ENCODE assay signal across 28 cellular contexts in the genomic region with DNA sequence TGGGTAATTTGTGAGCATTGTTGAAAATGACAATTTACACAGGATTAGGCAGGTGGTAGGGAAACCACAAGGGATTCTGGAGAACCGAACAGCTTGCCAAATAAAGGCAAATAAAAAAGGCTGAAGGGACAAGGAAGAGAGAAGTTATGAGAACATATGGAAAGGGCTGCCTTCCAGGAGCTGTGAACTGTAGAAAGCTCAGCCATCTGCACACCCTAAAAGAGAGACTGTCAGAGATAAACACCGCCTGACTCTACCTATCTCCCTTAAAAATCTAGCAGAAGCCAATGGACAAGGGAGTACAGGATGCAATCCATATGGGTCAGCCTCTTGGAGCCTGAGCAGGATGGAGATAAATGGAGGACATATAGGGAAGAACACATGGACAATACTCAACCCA. TPM values are rescaled to one million over a fixed set of nuclear protein-coding genes. Genes with fewer than 3 reads are reported as not detected.
DNase-seq lines count a peak whose midpoint lies in the region; ATAC-seq, FAIRE-seq and TF ChIP-seq lines count a peak whose summit lies in the region.
"Had no signal": no experiment of that assay in that cellular context is flagged by ENCODE, and none has a peak within 500 bp of the region (broad histone marks: within the 10 kb centered on the region; RNA-seq: fewer than 3 reads in every experiment).

No MANE protein-coding gene starts in this region.

- no peak for FAIRE-seq in HTR-8/SVneo (lab: Jason Lieb, UNC)
- FAIRE-seq: GM18507 had no signal

- peak; percentile 96 for DNase-seq in DMS 273 (lab: John Stamatoyannopoulos, UW; ENCODE audit: unreplicated experiment)
- peak; percentile 65 for DNase-seq in LNCaP clone FGC (ENCODE audit: low read depth)
- DNase-seq in NCI-H446 treated with DMSO at 0.1 percent for 48 hours (lab: John Stamatoyannopoulos, UW) = peak; percentile 51
- DNase-seq in inferior parietal cortex (ENCODE audit: extremely low spot score) = peak; percentile 15
- no peak for DNase-seq in HTR-8/SVneo (ENCODE audit: insufficient read length, low spot score)
- no peak for DNase-seq in activated T-helper 2 cell treated with anti-CD3 and anti-CD28 coated beads, Interferon-gamma antibody, Interleukin-2, Interleukin-4, amounts not matched to agents 10 μg/mL and 5 μg/mL and 100 μg/mL, durations not matched to agents 14 hours and 24 hours and 36 hours (ENCODE audit: low spot score)
- DNase-seq: Caco-2; CD8-positive, alpha-beta T cell; DMS153; DND-41; H9; NCI-H1048; NCI-H1417; NCI-H187; NCI-H2081 treated with DMSO at 0.1 percent for 48 hours; NCI-H510A; NCI-H774; SHP77; T-helper 9 cell had no signal

- no peak overlapping the region for H3K4me3 ChIP-seq in LNCaP clone FGC (ENCODE audit: low read depth, low read length)
- H3K4me3 ChIP-seq: GM23338 had no signal

- H3K27me3 Mint-ChIP-seq in activated T-helper 2 cell treated with anti-CD3 and anti-CD28 coated beads, Interferon-gamma antibody, Interleukin-2, Interleukin-4, amounts not matched to agents 10 μg/mL and 5 μg/mL and 100 μg/mL, durations not matched to agents 14 hours and 24 hours and 36 hours (ENCODE audit: low read depth) = no peaks in the 10 kb centered on the region

- H3K9me3 Mint-ChIP-seq in activated T-helper 2 cell treated with anti-CD3 and anti-CD28 coated beads, Interferon-gamma antibody, Interleukin-2, Interleukin-4, amounts not matched to agents 10 μg/mL and 5 μg/mL and 100 μg/mL, durations not matched to agents 14 hours and 24 hours and 36 hours = peaks cover 8% of the 10 kb centered on the region
- H3K9me3 Mint-ChIP-seq: GM23338, H9 had no signal

- no peak overlapping the region for H3K27ac Mint-ChIP-seq in activated T-helper 2 cell treated with anti-CD3 and anti-CD28 coated beads, Interferon-gamma antibody, Interleukin-2, Interleukin-4, amounts not matched to agents 10 μg/mL and 5 μg/mL and 100 μg/mL, durations not matched to agents 14 hours and 24 hours and 36 hours
- H3K27ac Mint-ChIP-seq: CD8-positive, alpha-beta T cell; GM23338; H9; IgD-negative memory B cell; T-helper 1 cell treated with Interleukin-12 subunit alpha and Interleukin-12 subunit beta and Interleukin-4 antibody, amounts not matched to agents 30 μg/mL and 1 μg/mL, for 36 hours had no signal

- intact Hi-C loops in activated T-helper 2 cell treated with anti-CD3 and anti-CD28 coated beads, Interferon-gamma antibody, Interleukin-2, Interleukin-4, amounts not matched to agents 10 μg/mL and 5 μg/mL and 100 μg/mL, durations not matched to agents 14 hours and 24 hours and 36 hours (cut with micrococcal nuclease) = loop anchor here (5.0 kb wide), 1 partner anchor 57 kb away; no protein-coding TSS in a partner anchor

- peaks cover 2% of the 10 kb centered on the region for H3K36me3 Mint-ChIP-seq in activated T-helper 2 cell treated with anti-CD3 and anti-CD28 coated beads, Interferon-gamma antibody, Interleukin-2, Interleukin-4, amounts not matched to agents 10 μg/mL and 5 μg/mL and 100 μg/mL, durations not matched to agents 14 hours and 24 hours and 36 hours (ENCODE audit: low read depth)
- H3K36me3 Mint-ChIP-seq: CD8-positive, alpha-beta T cell; IgD-negative memory B cell had no signal

- TF ChIP-seq CTCF in LNCaP clone FGC (IDR thresholded peaks at IDR 0.05; ENCODE audit: control insufficient read depth, extremely low read depth, insufficient read depth) = no peak

- peaks cover 4% of the 10 kb centered on the region for H3K4me1 Mint-ChIP-seq in activated T-helper 2 cell treated with anti-CD3 and anti-CD28 coated beads, Interferon-gamma antibody, Interleukin-2, Interleukin-4, amounts not matched to agents 10 μg/mL and 5 μg/mL and 100 μg/mL, durations not matched to agents 14 hours and 24 hours and 36 hours (ENCODE audit: low read depth)
- H3K4me1 Mint-ChIP-seq: IgD-negative memory B cell had no signal

- H3K4me3 Mint-ChIP-seq in activated T-helper 2 cell treated with anti-CD3 and anti-CD28 coated beads, Interferon-gamma antibody, Interleukin-2, Interleukin-4, amounts not matched to agents 10 μg/mL and 5 μg/mL and 100 μg/mL, durations not matched to agents 14 hours and 24 hours and 36 hours (ENCODE audit: low read depth) = no peak overlapping the region
- H3K4me3 Mint-ChIP-seq: CD8-positive, alpha-beta T cell; GM23338; H9; IgD-negative memory B cell; T-helper 1 cell treated with Interleukin-12 subunit alpha and Interleukin-12 subunit beta and Interleukin-4 antibody, amounts not matched to agents 30 μg/mL and 1 μg/mL, for 36 hours had no signal

- no peak for ATAC-seq in GM18519 (IDR thresholded peaks at IDR 0.05; ENCODE audit: low FRiP score, unreplicated experiment)
- ATAC-seq: CD8-positive, alpha-beta T cell; GM23338; Panc1 had no signal

RNA-seq across cellular contexts. Expression of gene SLC17A1, which starts 12.7 kb away (rescaled TPM):
- 0.32 and 0.34 TPM in 2 replicates for total RNA-seq in activated T-helper 2 cell treated with anti-CD3 and anti-CD28 coated beads, Interferon-gamma antibody, Interleukin-2, Interleukin-4, amounts not matched to agents 10 μg/mL and 5 μg/mL and 100 μg/mL, durations not matched to agents 14 hours and 24 hours and 36 hours
- total RNA-seq: A673; Caco-2; CD8-positive, alpha-beta T cell; GM23338; H9; OCI-LY7; SK-MEL-5 had no signal

RNA-seq across cellular contexts. Expression of gene SLC17A3, which starts 29.5 kb away (rescaled TPM):
- total RNA-seq in activated T-helper 2 cell treated with anti-CD3 and anti-CD28 coated beads, Interferon-gamma antibody, Interleukin-2, Interleukin-4, amounts not matched to agents 10 μg/mL and 5 μg/mL and 100 μg/mL, durations not matched to agents 14 hours and 24 hours and 36 hours = 1.6 TPM in 2 replicates
- total RNA-seq: A673, Caco-2, GM23338, H9, SK-MEL-5 had no signal

Comparison
In these comparisons a context has a peak if more than half of its experiments do, and no peak if none do; other contexts are left out.
1. DNase-seq: peak in DMS 273 (single experiment), LNCaP clone FGC (single experiment), NCI-H446 treated with DMSO at 0.1 percent for 48 hours (single experiment) and inferior parietal cortex (single experiment); none in HTR-8/SVneo (single experiment) and activated T-helper 2 cell treated with anti-CD3 and anti-CD28 coated beads, Interferon-gamma antibody, Interleukin-2, Interleukin-4, amounts not matched to agents 10 μg/mL and 5 μg/mL and 100 μg/mL, durations not matched to agents 14 hours and 24 hours and 36 hours (single experiment).